ENCODE assay signal across 8 cellular contexts in genomic region chr1:156499703-156500577, GRCh38. TPM values are rescaled to one million over a fixed set of nuclear protein-coding genes. Genes with fewer than 3 reads are reported as not detected.
DNase-seq lines count a peak whose midpoint lies in the region; ATAC-seq, FAIRE-seq and TF ChIP-seq lines count a peak whose summit lies in the region.

No MANE protein-coding gene starts in this region.

- CTCF ChIA-PET in BJ (lab: Yijun Ruan, JAX): interaction anchor here (1.0 to 5.8 kb wide), 7 partner anchors 10 to 114 kb away, joined by 3 to 29 read pairs (median 5); partner anchors contain the start of gene GPATCH4
- CTCF ChIA-PET in RWPE1 (lab: Yijun Ruan, JAX): interaction anchor here (0.6 to 1.6 kb wide), 7 partner anchors 9 to 400 kb away, joined by 3 to 7 read pairs (median 5); no protein-coding TSS in a partner anchor
- CTCF ChIA-PET in K562 (lab: Yijun Ruan, JAX; ENCODE audit: low intra/inter-chr PET ratio): no interaction called here

- TSS peak; percentile 79 for BruUV-seq in K562 (replicated peaks; lab: Mats Ljungman, UMichigan)

- H3K4me2 ChIP-seq in K562 (ENCODE audit: insufficient read depth, low read length): peak overlapping the region; percentile 74

- DNase-seq in BJ (ENCODE audit: low read depth) (no peak), HCEC 1CT (peak; percentile 30), RWPE1 (ENCODE audit: low spot score) (no peak), K562 (ENCODE audit: extremely low read depth in 1 of 4, low spot score in 3 of 4) (peak in 3 of 4 experiments; percentile 53 to 68 (median 66)), GOT3 (lab: John Stamatoyannopoulos, UW) (no peak)

- no peak for TF ChIP-seq POLR2A in K562 (conservative IDR thresholded peaks at IDR 0.05)

- peaks cover 7% of the 10 kb centered on the region for H3K9me1 ChIP-seq in K562 (ENCODE audit: control insufficient read depth, insufficient read depth, low read length)

- in situ Hi-C loops in K562 (cut with MboI): no loop called here

- no peak for TF ChIP-seq EP300 in K562 (IDR thresholded peaks at IDR 0.05; ENCODE audit: low read length)

- peaks cover 31% of the 10 kb centered on the region for H4K20me1 ChIP-seq in K562 (replicated peaks; ENCODE audit: control insufficient read depth, insufficient read depth, low read length)

- FAIRE-seq in K562 (lab: Jason Lieb, UNC): no peak

- WGBS in K562 (ENCODE audit: insufficient coverage, low coverage, missing lambda C conversion rate): 0% methylated on average over 34 of the region's 58 CpGs

- H3K36me3 ChIP-seq in BJ (ENCODE audit: control insufficient read depth, insufficient read depth, low read length): peaks cover 1% of the 10 kb centered on the region
- peaks cover 5% of the 10 kb centered on the region; the same call in 2 of the 3 replicates for H3K36me3 ChIP-seq in K562 (ENCODE audit: control insufficient read depth, insufficient read depth, low read length)
- H3K36me3 ChIP-seq in iPS-15b (ENCODE audit: control insufficient read depth, insufficient read depth, low read length): no peaks in the 10 kb centered on the region

- H2AFZ ChIP-seq in K562 (ENCODE audit: low read depth, low read length): 0 out of 2 replicates have a peak overlapping the region, but pooled peaks have one; percentile 32

- peak overlapping the region; percentile 99 for H3K27ac ChIP-seq in RWPE1
- H3K27ac ChIP-seq in K562 (ENCODE audit: extremely low read depth, low read depth, low read length): peak overlapping the region; percentile 97
- peak overlapping the region; percentile 93 to 100 (median 99) for H3K27ac ChIP-seq in skin epidermis

- POLR2A ChIA-PET in BJ (lab: Charles Lee) (interaction anchor here (0.6 to 1.2 kb wide), 4 partner anchors 10 to 92 kb away, joined by 4 to 10 read pairs (median 9); no protein-coding TSS in a partner anchor), RWPE1 (lab: Yijun Ruan, JAX; ENCODE audit: low non-redundant PET) (interaction anchor here (0.6 to 1.4 kb wide), 3 partner anchors 43 to 113 kb away, joined by 4 to 7 read pairs (median 5); no protein-coding TSS in a partner anchor), K562 (lab: Yijun Ruan, JAX) (interaction anchor here (0.6 to 6.6 kb wide), 10 partner anchors 9 to 228 kb away, joined by 3 to 62 read pairs (median 4); partner anchors contain the start of genes ISG20L2 and METTL25B)

- H3K9ac ChIP-seq in K562 (ENCODE audit: insufficient read depth in 1 of 2, low read depth in 2 of 2, low read length in 2 of 2) (peak overlapping the region; percentile 91 to 96), iPS-15b (ENCODE audit: low read depth, low read length) (no peak overlapping the region)

- no peak for TF ChIP-seq RAD21 in K562 (CRISPR knock-in tag; conservative IDR thresholded peaks at IDR 0.05 in 1 of 2, IDR thresholded peaks at IDR 0.05 in 1 of 2)

- H3K4me3 ChIP-seq in BJ (ENCODE audit: low read depth, low read length): peak overlapping the region; percentile 99
- H3K4me3 ChIP-seq in K562: peak overlapping the region; percentile 71
- H3K4me3 ChIP-seq in iPS-15b (ENCODE audit: low read depth, low read length): peak overlapping the region; percentile 82
- peak overlapping the region; percentile 68 to 98 (median 97) for H3K4me3 ChIP-seq in skin epidermis

- H3K27me3 ChIP-seq in BJ (ENCODE audit: control insufficient read depth, insufficient read depth, low read length) (no peaks in the 10 kb centered on the region), K562 (ENCODE audit: control insufficient read depth in 2 of 2, insufficient read depth in 2 of 2, low read length in 2 of 2) (no peaks in the 10 kb centered on the region; a peak in 1 of 5 replicates), iPS-15b (ENCODE audit: control insufficient read depth, insufficient read depth, low read length) (no peaks in the 10 kb centered on the region)

- H3K4me1 ChIP-seq in K562 (replicated peaks in 1 of 2; ENCODE audit: control insufficient read depth in 2 of 2, insufficient read depth in 2 of 2, low read length in 2 of 2) (peaks cover 74% of the 10 kb centered on the region in 2 experiments), iPS-15b (ENCODE audit: control insufficient read depth, insufficient read depth, low read length) (peaks cover 43% of the 10 kb centered on the region)

- H3K79me2 ChIP-seq in K562 (ENCODE audit: control insufficient read depth, insufficient read depth, low read length): peaks cover 56% of the 10 kb centered on the region

- no peaks in the 10 kb centered on the region for H3K9me3 ChIP-seq in K562 (replicated peaks; ENCODE audit: control insufficient read depth, insufficient read depth, low read depth, low read length)
- H3K9me3 ChIP-seq in iPS-15b (ENCODE audit: control insufficient read depth, insufficient read depth, low read length): no peaks in the 10 kb centered on the region

- peak; percentile 2; the same call in 2 of the 3 replicates for ATAC-seq in K562
- ATAC-seq in HG03442 (IDR thresholded peaks at IDR 0.05; ENCODE audit: unreplicated experiment): no peak

- TF ChIP-seq CTCF in BJ (IDR thresholded peaks at IDR 0.05; ENCODE audit: insufficient read depth, low read depth, low read length) (no peak), RWPE1 (conservative IDR thresholded peaks at IDR 0.05; ENCODE audit: low read depth) (no peak), K562 (IDR thresholded peaks at IDR 0.05 in 2 of 3, conservative IDR thresholded peaks at IDR 0.05 in 1 of 3; ENCODE audit: insufficient read depth in 2 of 3, low read depth in 1 of 3, low read length in 3 of 3) (no peak)

- intact Hi-C loops in K562 (cut with micrococcal nuclease): loop anchor here (1.0 to 5.0 kb wide), 3 partner anchors 11 to 163 kb away; partner anchors contain the start of genes CCT3 and TSACC

TF ChIP-seq in K562, 482 proteins besides CTCF, POLR2A, EP300 and RAD21 (continues in another document):
- no peak for TF ChIP-seq TCFL5 (CRISPR knock-in tag; conservative IDR thresholded peaks at IDR 0.05)
- peak; percentile 95 for TF ChIP-seq ZFP91 (CRISPR knock-in tag; IDR thresholded peaks at IDR 0.05)
- TF ChIP-seq DACH1 (IDR thresholded peaks at IDR 0.05; ENCODE audit: partially characterized antibody): peak; percentile 43
- no peak for TF ChIP-seq ZNF280A (IDR thresholded peaks at IDR 0.05; ENCODE audit: low read depth, partially characterized antibody)

RNA-seq across cellular contexts. Expression of gene MEF2D, which starts 0.6 kb away (rescaled TPM):
- polyA plus RNA-seq in BJ (2011; rRNA removed) (11.7 and 15.1 TPM in 2 replicates), K562 (2011; rRNA removed) (2.2 and 4.6 TPM in 2 replicates), K562 (2014; fragmentation: Illumina TruSeq; extraction: Trizol) (5.0 and 8.2 TPM in 2 replicates), K562 (2014; fragmentation: Nextera tagmentation; extraction: Ambion mirVana) (under 1 TPM; 0.10 TPM), K562 (2014; rRNA removed) (6.0 and 8.2 TPM in 2 replicates)
- polyA minus RNA-seq in BJ (2011; rRNA and poly(A)+ RNA removed): 16.7 and 23.6 TPM in 2 replicates
- 11.7 and 23.2 TPM in 2 replicates for total RNA-seq in K562 (2011; cell fraction: chromatin; rRNA removed; ENCODE audit: low replicate concordance)
- total RNA-seq in K562 (2011; cell fraction: nucleolus; rRNA removed): 10.0 and 13.7 TPM in 2 replicates
- 14.1 and 18.8 TPM in 2 replicates for total RNA-seq in K562 (2011; cell fraction: nucleoplasm; rRNA removed)
- total RNA-seq in K562 (2014; rRNA removed) (5.4 and 6.5 TPM in 2 replicates), K562 (2014; rRNA removed; fragmentation: Illumina TruSeq; extraction: Trizol) (1.3 and 1.7 TPM in 2 replicates), K562 (2015; rRNA removed; fragmentation: Illumina TruSeq; extraction: Trizol) (2.6 and 2.7 TPM in 2 replicates), K562 (2021) (13.8 and 19.5 TPM in 2 replicates)
- 3.8 and 6.0 TPM in 2 replicates for polyA plus RNA-seq in K562 (2011; cell fraction: cytosol; rRNA removed)
- 8.5 and 14.0 TPM in 2 replicates for polyA plus RNA-seq in K562 (2011; cell fraction: nucleus; rRNA removed)
- polyA plus RNA-seq in K562 (2012): 8.7 and 11.3 TPM in 2 replicates
- 2.8 and 3.4 TPM in 2 replicates for polyA minus RNA-seq in K562 (2011; rRNA and poly(A)+ RNA removed)
- polyA minus RNA-seq in K562 (2011; cell fraction: cytosol; rRNA and poly(A)+ RNA removed): 3.1 and 5.6 TPM in 2 replicates
- 4.6 and 7.7 TPM in 2 replicates for polyA minus RNA-seq in K562 (2011; cell fraction: nucleus; rRNA and poly(A)+ RNA removed)

Comparison
In these comparisons a context has a peak if more than half of its experiments do, and no peak if none do; other contexts are left out.
1. DNase-seq: peak in HCEC 1CT (single experiment) and K562 (3 of 4); none in BJ (single experiment), RWPE1 (single experiment) and GOT3 (single experiment).
2. Peak in every context shown above with its lines, with median percentiles within 50 percentile points of each other: H3K4me3 ChIP-seq and H3K27ac ChIP-seq.